8 cellular contexts compared by ENCODE assay signal in the genomic region with DNA sequence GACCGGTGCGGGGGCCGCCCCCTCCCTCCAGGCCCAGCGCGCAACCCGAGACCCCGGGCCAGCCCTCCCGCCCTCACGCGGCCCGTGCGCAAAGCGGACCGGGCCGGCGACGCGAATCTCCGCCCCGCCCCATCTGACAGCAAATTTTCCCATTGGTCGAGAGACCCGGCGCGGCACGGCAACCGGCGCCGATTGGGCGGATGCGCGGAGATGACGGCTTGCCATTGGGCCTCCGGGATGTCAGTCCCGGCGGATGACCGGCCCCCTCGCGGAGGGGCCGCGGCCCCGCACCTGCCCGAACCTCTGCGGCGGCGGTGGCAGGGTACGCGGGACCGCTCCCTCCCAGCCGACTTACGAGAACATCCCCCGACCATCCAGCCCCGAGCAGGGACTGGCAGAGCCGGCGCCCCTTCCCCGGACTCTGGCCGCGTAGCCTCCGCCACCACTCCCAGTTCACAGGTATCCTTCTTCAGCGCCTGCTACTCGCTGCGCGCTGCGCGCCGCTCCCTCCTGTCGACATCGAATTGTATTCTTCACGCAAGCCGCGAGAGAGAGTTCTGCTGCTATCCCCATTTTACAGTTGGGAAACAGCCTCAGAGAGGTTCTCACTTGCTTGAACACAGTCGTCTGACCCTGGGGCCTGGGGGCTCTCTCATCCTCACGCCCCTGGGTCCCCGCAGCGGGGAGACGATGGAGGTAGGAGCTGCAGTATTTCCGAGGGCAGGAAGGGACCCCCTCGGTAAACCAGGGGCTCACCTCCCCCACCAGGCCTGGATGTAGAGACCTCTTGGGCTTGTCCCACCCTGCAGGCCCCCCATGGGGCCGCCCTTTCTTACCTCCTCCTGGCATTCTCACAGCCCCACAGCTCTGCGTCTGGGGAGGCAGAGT. TPM values are rescaled to one million over a fixed set of nuclear protein-coding genes. Genes with fewer than 3 reads are reported as not detected.
DNase-seq lines count a peak whose midpoint lies in the region; ATAC-seq, FAIRE-seq and TF ChIP-seq lines count a peak whose summit lies in the region.

A gene with protein sequence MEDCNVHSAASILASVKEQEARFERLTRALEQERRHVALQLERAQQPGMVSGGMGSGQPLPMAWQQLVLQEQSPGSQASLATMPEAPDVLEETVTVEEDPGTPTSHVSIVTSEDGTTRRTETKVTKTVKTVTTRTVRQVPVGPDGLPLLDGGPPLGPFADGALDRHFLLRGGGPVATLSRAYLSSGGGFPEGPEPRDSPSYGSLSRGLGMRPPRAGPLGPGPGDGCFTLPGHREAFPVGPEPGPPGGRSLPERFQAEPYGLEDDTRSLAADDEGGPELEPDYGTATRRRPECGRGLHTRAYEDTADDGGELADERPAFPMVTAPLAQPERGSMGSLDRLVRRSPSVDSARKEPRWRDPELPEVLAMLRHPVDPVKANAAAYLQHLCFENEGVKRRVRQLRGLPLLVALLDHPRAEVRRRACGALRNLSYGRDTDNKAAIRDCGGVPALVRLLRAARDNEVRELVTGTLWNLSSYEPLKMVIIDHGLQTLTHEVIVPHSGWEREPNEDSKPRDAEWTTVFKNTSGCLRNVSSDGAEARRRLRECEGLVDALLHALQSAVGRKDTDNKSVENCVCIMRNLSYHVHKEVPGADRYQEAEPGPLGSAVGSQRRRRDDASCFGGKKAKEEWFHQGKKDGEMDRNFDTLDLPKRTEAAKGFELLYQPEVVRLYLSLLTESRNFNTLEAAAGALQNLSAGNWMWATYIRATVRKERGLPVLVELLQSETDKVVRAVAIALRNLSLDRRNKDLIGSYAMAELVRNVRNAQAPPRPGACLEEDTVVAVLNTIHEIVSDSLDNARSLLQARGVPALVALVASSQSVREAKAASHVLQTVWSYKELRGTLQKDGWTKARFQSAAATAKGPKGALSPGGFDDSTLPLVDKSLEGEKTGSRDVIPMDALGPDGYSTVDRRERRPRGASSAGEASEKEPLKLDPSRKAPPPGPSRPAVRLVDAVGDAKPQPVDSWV (minus strand): TSS at position 90 of the 888 bp plus-strand sequence. CDS start 26,029 bp downstream, outside the sequence.

- H3K27ac Mint-ChIP-seq in activated CD4-positive, alpha-beta T cell treated with anti-CD3 and anti-CD28 coated beads, Interleukin-2, amount 10 ng/mL, durations not matched to agents 7 days and 5 days, result peak within 1 kb of the TSS; percentile 50

- peak within 1 kb of the TSS; percentile 83 for H3K4me3 Mint-ChIP-seq in activated CD4-positive, alpha-beta T cell treated with anti-CD3 and anti-CD28 coated beads, Interleukin-2, amount 10 ng/mL, durations not matched to agents 7 days and 5 days

- peak within 1 kb of the TSS; percentile 54 for H3K27ac ChIP-seq in 22Rv1

- FAIRE-seq in GM18507 (lab: Jason Lieb, UNC), result peak; percentile 86

- H3K27me3 Mint-ChIP-seq in activated CD4-positive, alpha-beta T cell treated with anti-CD3 and anti-CD28 coated beads, Interleukin-2, amount 10 ng/mL, durations not matched to agents 7 days and 5 days, result peaks cover 28% of the 10 kb centered on the region

- POLR2A ChIA-PET in activated CD4-positive, alpha-beta T cell treated with anti-CD3 and anti-CD28 coated beads, Interleukin-2, amount 10 ng/mL, durations not matched to agents 7 days and 5 days (lab: Charles Lee), result no interaction called here

- peak; percentile 15; the same call in 1 of the 2 replicates for TF ChIP-seq CTCF in 22Rv1 (IDR thresholded peaks at IDR 0.05)

- peak; percentile 43 for ATAC-seq in HG03139 (IDR thresholded peaks at IDR 0.05; ENCODE audit: unreplicated experiment)

- CTCF ChIA-PET in activated CD4-positive, alpha-beta T cell treated with anti-CD3 and anti-CD28 coated beads, Interleukin-2, amount 10 ng/mL, durations not matched to agents 7 days and 5 days (lab: Charles Lee), result no interaction called here

- no peaks in the 10 kb centered on the region for H3K9me3 Mint-ChIP-seq in activated CD4-positive, alpha-beta T cell treated with anti-CD3 and anti-CD28 coated beads, Interleukin-2, amount 10 ng/mL, durations not matched to agents 7 days and 5 days

- DNase-seq in GM18507 (ENCODE audit: extremely low spot score, insufficient read length, low read depth) (peak; percentile 98), NCI-H524 (lab: John Stamatoyannopoulos, UW) (peak; percentile 78 to 93), dedifferentiated amniotic fluid mesenchymal stem cell (ENCODE audit: extremely low spot score) (peak; percentile 83), left kidney (ENCODE audit: low read depth, low spot score) (peak; percentile 92)
- DNase-seq in activated CD4-positive, alpha-beta T cell treated with anti-CD3 and anti-CD28 coated beads, Interleukin-2, amount 10 ng/mL, durations not matched to agents 7 days and 5 days, result peak; percentile 92
- peak; percentile 89 to 91 for DNase-seq in stimulated activated CD4-positive, alpha-beta T cell treated with anti-CD3 and anti-CD28 coated beads, Interleukin-1b, Interleukin-23, amount 100 ng/mL, for 4 hours (ENCODE audit: low read depth in 2 of 2)

- H3K36me3 Mint-ChIP-seq in activated CD4-positive, alpha-beta T cell treated with anti-CD3 and anti-CD28 coated beads, Interleukin-2, amount 10 ng/mL, durations not matched to agents 7 days and 5 days (ENCODE audit: low read depth), result peaks cover 3% of the 10 kb centered on the region

- peaks cover 18% of the 10 kb centered on the region for H3K4me1 Mint-ChIP-seq in activated CD4-positive, alpha-beta T cell treated with anti-CD3 and anti-CD28 coated beads, Interleukin-2, amount 10 ng/mL, durations not matched to agents 7 days and 5 days

RNA-seq across cellular contexts. Expression of the gene that starts here (rescaled TPM):
- 1 to 10 TPM in 1 of 2 experiments, under 1 TPM in 1; 0.89 to 1.2 TPM for total RNA-seq in activated CD4-positive, alpha-beta T cell treated with anti-CD3 and anti-CD28 coated beads, Interleukin-2, amount 10 ng/mL, durations not matched to agents 7 days and 5 days

Comparison
In these comparisons a context has a peak if more than half of its experiments do, and no peak if none do; other contexts are left out.
1. Peak in every context shown above with its lines: DNase-seq, ATAC-seq and H3K27ac ChIP-seq.